Comparison of ENCODE assay signal across 10 cellular contexts in the genomic region with DNA sequence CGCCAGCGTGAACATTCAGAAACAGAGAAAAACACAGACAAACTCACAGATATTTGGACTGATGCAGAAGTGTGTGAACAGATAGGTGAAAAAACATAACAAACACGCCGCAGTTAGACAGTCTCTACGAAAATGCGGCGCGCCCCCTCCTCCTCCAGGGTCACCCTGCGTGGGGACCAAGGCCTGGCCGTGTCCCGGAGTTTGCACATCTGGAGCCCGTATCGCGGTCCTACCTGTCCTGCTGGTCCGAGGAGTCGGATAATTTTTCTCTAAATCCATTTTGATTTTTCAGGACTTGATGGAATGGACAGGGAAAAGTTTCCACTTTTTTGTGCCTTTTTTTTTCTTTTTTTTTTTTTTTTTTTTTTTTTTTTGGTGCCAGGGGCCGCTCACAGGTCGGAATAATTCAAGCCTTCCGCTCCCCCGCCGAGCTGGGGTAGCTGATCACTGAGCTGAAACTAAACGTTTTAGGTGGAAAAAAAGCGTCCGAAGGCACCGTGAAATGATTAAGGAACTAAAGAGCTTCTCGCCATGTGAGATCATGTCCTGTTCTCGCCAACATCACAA. TPM values are rescaled to one million over a fixed set of nuclear protein-coding genes. Genes with fewer than 3 reads are reported as not detected.
DNase-seq lines count a peak whose midpoint lies in the region; ATAC-seq, FAIRE-seq and TF ChIP-seq lines count a peak whose summit lies in the region.
"Had no signal": no experiment of that assay in that cellular context is flagged by ENCODE, and none has a peak within 500 bp of the region (broad histone marks: within the 10 kb centered on the region; RNA-seq: fewer than 3 reads in every experiment).

Gene PAX5 (minus strand): TSS at position 516 of the 567 bp plus-strand sequence. CDS start 237 bp downstream, at position 279.

- H2BK120ac ChIP-seq in mesenchymal stem cell (ENCODE audit: low read depth, low read length) = no peak within 1 kb of the TSS

- CTCF ChIA-PET in HepG2 (lab: Yijun Ruan, JAX; ENCODE audit: low intra/inter-chr PET ratio, low total read pairs) = no interaction called here

- no peak within 1 kb of the TSS for H2AK5ac ChIP-seq in mesenchymal stem cell (ENCODE audit: low read length, severe bottlenecking)

- POLR2A ChIA-PET in HepG2 (lab: Yijun Ruan, JAX) = no interaction called here

- no peaks in the 10 kb centered on the region for H3K79me1 ChIP-seq in mesenchymal stem cell (replicated peaks; ENCODE audit: low read length, poor library complexity, severe bottlenecking)

- no peak for DNase-seq in HepG2 (ENCODE audit: low spot score)
- no peak for DNase-seq in right lobe of liver
- DNase-seq in mesenchymal stem cell = no peak
- DNase-seq in upper lobe of left lung = peak in 1 of 2 donors; percentile 39
- DNase-seq in brain microvascular endothelial cell = no peak
- DNase-seq in germinal center (ENCODE audit: low spot score) = no peak

- H3K27me3 ChIP-seq in HepG2 (ENCODE audit: control insufficient read depth in 1 of 2, insufficient read depth in 2 of 2, low read length in 2 of 2) (peaks cover 6 to 84% of the 10 kb centered on the region in 2 experiments), right lobe of liver (peaks cover 36 to 67% of the 10 kb centered on the region in 2 donors), mesenchymal stem cell (ENCODE audit: control insufficient read depth in 1 of 2, insufficient read depth in 1 of 2, low read length in 2 of 2) (peaks cover 96 to 100% of the 10 kb centered on the region in 2 experiments), upper lobe of left lung (peaks cover 4 to 94% (median 64%) of the 10 kb centered on the region in 4 donors), brain microvascular endothelial cell (replicated peaks) (peaks cover 93% of the 10 kb centered on the region)

- H4K91ac ChIP-seq in mesenchymal stem cell (ENCODE audit: low read length) = no peak within 1 kb of the TSS

- H3K4me2 ChIP-seq in HepG2 (ENCODE audit: low read depth, low read length) (peak within 1 kb of the TSS; percentile 71), mesenchymal stem cell (ENCODE audit: low read length, poor library complexity, severe bottlenecking) (peak within 1 kb of the TSS; percentile 85)

- H3K27ac ChIP-seq in HepG2 (ENCODE audit: extremely low read length, insufficient read depth, low read length) = no peak within 1 kb of the TSS
- no peak within 1 kb of the TSS for H3K27ac ChIP-seq in right lobe of liver
- no peak within 1 kb of the TSS for H3K27ac ChIP-seq in mesenchymal stem cell (ENCODE audit: low read length, poor library complexity, severe bottlenecking)
- no peak within 1 kb of the TSS for H3K27ac ChIP-seq in upper lobe of left lung
- H3K27ac ChIP-seq in brain microvascular endothelial cell = no peak within 1 kb of the TSS

- H3K9me3 ChIP-seq in HepG2 (ENCODE audit: low read length) (no peaks in the 10 kb centered on the region), right lobe of liver (no peaks in the 10 kb centered on the region), mesenchymal stem cell (ENCODE audit: control insufficient read depth, low read length) (peaks cover 1% of the 10 kb centered on the region), upper lobe of left lung (peaks cover 0 to 2% (median under 1%) of the 10 kb centered on the region in 4 donors)

- WGBS in HepG2 (ENCODE audit: low lambda C conversion rate) = 43% methylated on average over 23 of the region's 27 CpGs
- 19% methylated on average over 17 of the region's 27 CpGs for WGBS in right lobe of liver (ENCODE audit: insufficient coverage, low coverage, low lambda C conversion rate, missing lambda C conversion rate)
- 23% methylated on average over 20 of the region's 27 CpGs for WGBS in mesenchymal stem cell
- 13 to 14% methylated on average over 23 to 26 of the region's 27 CpGs for WGBS in upper lobe of left lung, 2 donors

- H3K79me2 ChIP-seq in HepG2 (ENCODE audit: insufficient read depth, low read length) = no peaks in the 10 kb centered on the region

- H3K36me3 ChIP-seq in HepG2 (replicated peaks in 1 of 2; ENCODE audit: control insufficient read depth in 1 of 2, insufficient read depth in 2 of 2, low read length in 2 of 2) = no peaks in the 10 kb centered on the region
- H3K36me3 ChIP-seq in right lobe of liver = no peaks in the 10 kb centered on the region
- no peaks in the 10 kb centered on the region for H3K36me3 ChIP-seq in mesenchymal stem cell (ENCODE audit: control insufficient read depth in 1 of 2, insufficient read depth in 2 of 2, low read depth in 1 of 2, low read length in 2 of 2)
- H3K36me3 ChIP-seq in upper lobe of left lung = no peaks in the 10 kb centered on the region
- no peaks in the 10 kb centered on the region for H3K36me3 ChIP-seq in brain microvascular endothelial cell (replicated peaks)

- peaks cover 73% of the 10 kb centered on the region for H3K27me3 Mint-ChIP-seq in activated T-helper 17 cell treated with anti-CD3 and anti-CD28 coated beads, Interleukin-2, amount 50 U/mL, for 72 hours

- peak within 1 kb of the TSS in 2 of 3 experiments; percentile 37 to 54; a peak in 3 of 6 replicates for H3K4me3 ChIP-seq in HepG2 (replicated peaks in 1 of 3; ENCODE audit: insufficient read depth in 1 of 3, low read depth in 2 of 3, low read length in 3 of 3)
- H3K4me3 ChIP-seq in right lobe of liver = no peak within 1 kb of the TSS
- H3K4me3 ChIP-seq in mesenchymal stem cell (ENCODE audit: insufficient read depth in 1 of 2, low read depth in 1 of 2, low read length in 2 of 2) = peak within 1 kb of the TSS in 1 of 2 experiments; percentile 49
- H3K4me3 ChIP-seq in upper lobe of left lung = peak within 1 kb of the TSS in 3 of 4 donors; percentile 12 to 32 (median 13)
- H3K4me3 ChIP-seq in brain microvascular endothelial cell (ENCODE audit: low read depth, low read length) = no peak within 1 kb of the TSS

- TF ChIP-seq EP300 in HepG2 (IDR thresholded peaks at IDR 0.05; ENCODE audit: low read depth in 2 of 2, low read length in 2 of 2) (no peak), HepG2 (CRISPR knock-in tag; IDR thresholded peaks at IDR 0.05; ENCODE audit: borderline replicate concordance) (no peak), upper lobe of left lung (IDR thresholded peaks at IDR 0.05) (no peak)

- no peak for TF ChIP-seq RAD21 in HepG2 (CRISPR knock-in tag; IDR thresholded peaks at IDR 0.05)

- H3K36me3 Mint-ChIP-seq in activated T-helper 17 cell treated with anti-CD3 and anti-CD28 coated beads, Interleukin-2, amount 50 U/mL, for 72 hours (ENCODE audit: low read depth) = peaks cover 16% of the 10 kb centered on the region

- no peak for TF ChIP-seq POLR2A in HepG2 (IDR thresholded peaks at IDR 0.05; ENCODE audit: insufficient read depth in 1 of 2, low read depth in 2 of 2, low read length in 2 of 2)
- TF ChIP-seq POLR2A in right lobe of liver (IDR thresholded peaks at IDR 0.05) = no peak
- no peak for TF ChIP-seq POLR2A in upper lobe of left lung (IDR thresholded peaks at IDR 0.05)

- H3K4me1 ChIP-seq in HepG2 (ENCODE audit: insufficient read depth, low read length) = peaks cover 19% of the 10 kb centered on the region
- peaks cover 0 to 34% (median 4%) of the 10 kb centered on the region in 4 donors for H3K4me1 ChIP-seq in right lobe of liver
- H3K4me1 ChIP-seq in mesenchymal stem cell (ENCODE audit: control insufficient read depth, insufficient read depth, low read depth, low read length) = peaks cover 40% of the 10 kb centered on the region
- peaks cover 46 to 58% (median 53%) of the 10 kb centered on the region in 4 donors for H3K4me1 ChIP-seq in upper lobe of left lung

- H3K9me3 Mint-ChIP-seq in activated T-helper 17 cell treated with anti-CD3 and anti-CD28 coated beads, Interleukin-2, amount 50 U/mL, for 72 hours = no peaks in the 10 kb centered on the region

- peak within 1 kb of the TSS; percentile 96 for H3K4me3 Mint-ChIP-seq in activated T-helper 17 cell treated with anti-CD3 and anti-CD28 coated beads, Interleukin-2, amount 50 U/mL, for 72 hours

- no peak within 1 kb of the TSS for H2BK12ac ChIP-seq in mesenchymal stem cell (ENCODE audit: low read length in 2 of 2)

- H3K4ac ChIP-seq in mesenchymal stem cell (ENCODE audit: low read depth in 1 of 2, low read length in 2 of 2) = no peak within 1 kb of the TSS

- no peak within 1 kb of the TSS for H3K27ac Mint-ChIP-seq in activated T-helper 17 cell treated with anti-CD3 and anti-CD28 coated beads, Interleukin-2, amount 50 U/mL, for 72 hours

- H2AFZ ChIP-seq in HepG2 (ENCODE audit: low read length) (no peak within 1 kb of the TSS), mesenchymal stem cell (ENCODE audit: low read depth, low read length) (no peak within 1 kb of the TSS)

- H2BK15ac ChIP-seq in mesenchymal stem cell (ENCODE audit: low read depth, poor library complexity, severe bottlenecking) = no peak within 1 kb of the TSS

- no peaks in the 10 kb centered on the region for H4K20me1 ChIP-seq in HepG2 (ENCODE audit: insufficient read depth, low read length)

- ATAC-seq in HepG2 (no peak), right lobe of liver (no peak), upper lobe of left lung (ENCODE audit: low FRiP score in 2 of 2) (no peak), HG03520 (IDR thresholded peaks at IDR 0.05; ENCODE audit: unreplicated experiment) (no peak)
- ATAC-seq in activated T-helper 17 cell treated with anti-CD3 and anti-CD28 coated beads, Interleukin-2, amount 50 U/mL, for 72 hours (replicated peaks) = no peak

- H3K9ac ChIP-seq in HepG2 (ENCODE audit: insufficient read depth, low read depth, low read length) (no peak within 1 kb of the TSS), mesenchymal stem cell (ENCODE audit: low read length) (no peak within 1 kb of the TSS)

- FAIRE-seq in HepG2 (lab: Jason Lieb, UNC) = no peak

- no peak within 1 kb of the TSS for H3K18ac ChIP-seq in mesenchymal stem cell (ENCODE audit: low read depth in 1 of 2, low read length in 2 of 2)

- no TSS peak for BruUV-seq in HepG2 (replicated peaks; lab: Mats Ljungman, UMichigan)

- TF ChIP-seq CTCF in HepG2 (CRISPR knock-in tag; IDR thresholded peaks at IDR 0.05) = no peak
- no peak for TF ChIP-seq CTCF in right lobe of liver (IDR thresholded peaks at IDR 0.05)
- no peak for TF ChIP-seq CTCF in upper lobe of left lung (IDR thresholded peaks at IDR 0.05)
- TF ChIP-seq CTCF in brain microvascular endothelial cell (IDR thresholded peaks at IDR 0.05; ENCODE audit: low read depth, low read length, missing control alignments) = no peak

- no peak within 1 kb of the TSS for H4K8ac ChIP-seq in mesenchymal stem cell (ENCODE audit: low read length)

- H3K4me1 Mint-ChIP-seq in activated T-helper 17 cell treated with anti-CD3 and anti-CD28 coated beads, Interleukin-2, amount 50 U/mL, for 72 hours = peaks cover 14% of the 10 kb centered on the region

- in situ Hi-C loops in HepG2 (cut with HindIII; ENCODE audit: extremely low pct_ligation_motif_present, low pct_unique_long_range_greater_than_20kb) (no loop called here), brain microvascular endothelial cell (cut with HindIII; ENCODE audit: low pct_ligation_motif_present, low sequenced_read_pairs) (no loop called here)

- peak within 1 kb of the TSS in 1 of 2 experiments; percentile 51 for H3K23ac ChIP-seq in mesenchymal stem cell (ENCODE audit: low read length in 2 of 2)

- no peak within 1 kb of the TSS for H3K14ac ChIP-seq in mesenchymal stem cell (ENCODE audit: low read length in 2 of 2)

- no peak within 1 kb of the TSS for H2BK5ac ChIP-seq in mesenchymal stem cell (ENCODE audit: low read depth, low read length, poor library complexity, severe bottlenecking)

- intact Hi-C loops in HepG2 (cut with micrococcal nuclease; ENCODE audit: unreplicated experiment) (no loop called here), right lobe of liver (cut with DNase I) (no loop called here)

RNA-seq across cellular contexts. Expression of gene PAX5, which starts in this region (rescaled TPM):
- total RNA-seq in HepG2 (2016; rRNA removed; fragmentation: Illumina TruSeq; extraction: Trizol) = not detected in 2 replicates
- total RNA-seq in HepG2 (2016; cell fraction: cytosol; rRNA removed; fragmentation: Illumina TruSeq; extraction: Trizol; ENCODE audit: low read depth) = not detected in 2 replicates
- not detected in 2 replicates for total RNA-seq in HepG2 (2016; cell fraction: insoluble cytoplasmic fraction; rRNA removed; fragmentation: Illumina TruSeq; extraction: Trizol)
- total RNA-seq in HepG2 (2016; cell fraction: membrane; rRNA removed; fragmentation: Illumina TruSeq; extraction: Trizol) = not detected in 2 replicates
- total RNA-seq in HepG2 (2016; cell fraction: nucleus; rRNA removed; fragmentation: Illumina TruSeq; extraction: Trizol) = not detected in 2 replicates
- polyA plus RNA-seq in HepG2 (2011; rRNA removed) = not detected in 2 replicates
- not detected in 2 replicates for polyA plus RNA-seq in HepG2 (2011; cell fraction: cytosol; rRNA removed)
- polyA plus RNA-seq in HepG2 (2011; cell fraction: nucleus; rRNA removed) = 0.02 and 0.11 TPM in 2 replicates
- polyA plus RNA-seq in HepG2 (2012) = not detected in 2 replicates
- polyA plus RNA-seq in HepG2 (2016; cell fraction: cytosol; fragmentation: Illumina TruSeq; extraction: Trizol; ENCODE audit: low read depth) = not detected in 2 replicates
- not detected in 2 replicates for polyA plus RNA-seq in HepG2 (2016; cell fraction: insoluble cytoplasmic fraction; fragmentation: Illumina TruSeq; extraction: Trizol; ENCODE audit: low read depth)
- polyA plus RNA-seq in HepG2 (2016; cell fraction: membrane; fragmentation: Illumina TruSeq; extraction: Trizol; ENCODE audit: low read depth) = not detected in 2 replicates
- polyA plus RNA-seq in HepG2 (2016; cell fraction: nucleus; fragmentation: Illumina TruSeq; extraction: Trizol; ENCODE audit: insufficient read depth, low read depth) = not detected in 2 replicates
- polyA minus RNA-seq in HepG2 (2011; rRNA and poly(A)+ RNA removed; ENCODE audit: low replicate concordance) = 0.02 TPM in 1 of 2 replicates, not detected in the other
- polyA minus RNA-seq in HepG2 (2011; cell fraction: cytosol; rRNA and poly(A)+ RNA removed) = not detected in 2 replicates
- polyA minus RNA-seq in HepG2 (2011; cell fraction: nucleus; rRNA and poly(A)+ RNA removed) = not detected in 2 replicates
- total RNA-seq in right lobe of liver = under 1 TPM in 2 of 6 experiments, not detected in 4; 0.12 to 0.18 TPM
- under 1 TPM; 0.30 to 0.66 TPM for total RNA-seq in activated T-helper 17 cell treated with anti-CD3 and anti-CD28 coated beads, Interleukin-2, amount 50 U/mL, for 72 hours
- not detected for polyA plus RNA-seq in mesenchymal stem cell (2013, experiment 1 of 2)
- not detected for polyA plus RNA-seq in mesenchymal stem cell (2013, experiment 2 of 2)
- under 1 TPM in 5 of 6 donors, not detected in 1; under 0.01 to 0.64 (median 0.43) TPM for total RNA-seq in upper lobe of left lung
- total RNA-seq: fibroblast of lung, skeletal muscle tissue had no signal
- polyA plus RNA-seq: fibroblast of lung had no signal

Comparison
In these comparisons a context has a peak if more than half of its experiments do, and no peak if none do; other contexts are left out.
1. H3K4me3 ChIP-seq: peak in HepG2 (2 of 3) and upper lobe of left lung (3 of 4); none in right lobe of liver (0 of 3) and brain microvascular endothelial cell (single experiment).